Comparison of ENCODE assay signal across 3 cellular contexts in genomic region chr22:24256136-24256535, GRCh38. TPM values are rescaled to one million over a fixed set of nuclear protein-coding genes. Genes with fewer than 3 reads are reported as not detected.
"Had no signal": no experiment of that assay in that cellular context is flagged by ENCODE, and none has a peak within 500 bp of the region (broad histone marks: within the 10 kb centered on the region; RNA-seq: fewer than 3 reads in every experiment).

No MANE protein-coding gene starts in this region.

RNA-seq across cellular contexts. Expression of gene GGT5, which starts 11.3 kb away (rescaled TPM):
- total RNA-seq: H4, H7, HT1080 had no signal
